2 cellular contexts compared by ENCODE assay signal in the genomic region with DNA sequence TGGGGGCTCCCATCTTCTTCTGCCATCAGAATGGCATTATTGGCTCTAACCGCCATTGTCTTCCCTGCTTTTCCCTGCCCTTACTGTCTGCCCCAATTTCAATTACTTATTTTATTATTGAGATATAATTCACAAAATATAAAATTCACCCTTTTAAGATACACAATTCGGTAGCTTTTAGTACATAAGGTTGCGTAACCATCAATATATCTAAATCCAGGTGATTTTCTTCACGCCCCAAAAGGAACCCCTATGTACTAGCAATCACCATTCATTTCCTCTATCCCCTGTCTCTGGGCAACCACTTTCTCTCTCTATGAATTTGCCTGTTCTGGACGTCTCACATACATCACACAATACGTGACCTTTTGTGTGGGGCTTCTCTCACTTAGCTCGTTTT.
A peak's percentile ranks its signal among the peaks of the same experiment; 100 is the strongest.
TF ChIP-seq lines count a peak whose summit lies in the region.

No MANE protein-coding gene starts in this region.

TF ChIP-seq in HepG2, 621 proteins besides CTCF, POLR2A, EP300 and RAD21:
- TF ChIP-seq RFXANK (CRISPR knock-in tag; IDR thresholded peaks at IDR 0.05) = no peak
- TF ChIP-seq ZBTB26 (CRISPR knock-in tag; IDR thresholded peaks at IDR 0.05; ENCODE audit: borderline replicate concordance) = no peak
- TF ChIP-seq CREM (IDR thresholded peaks at IDR 0.05) = no peak
- no peak for TF ChIP-seq CREM (CRISPR knock-in tag; IDR thresholded peaks at IDR 0.05)
- peak; percentile 44; the same call in 1 of the 2 replicates for TF ChIP-seq CEBPB (IDR thresholded peaks at IDR 0.05; ENCODE audit: borderline replicate concordance, low read depth, low read length)
TF ChIP-seq in HepG2: peak in this region for 1.

TF ChIP-seq in K562, 482 proteins besides CTCF, POLR2A, EP300 and RAD21:
- peak; percentile 71 for TF ChIP-seq CEBPB (tag; IDR thresholded peaks at IDR 0.05)
- no peak for TF ChIP-seq HMG20B (CRISPR knock-in tag; IDR thresholded peaks at IDR 0.05)
- no peak for TF ChIP-seq CEBPG (CRISPR knock-in tag; IDR thresholded peaks at IDR 0.05)
- peak; percentile 53 to 70; a peak in 3 of 4 replicates for TF ChIP-seq CEBPG (tag; conservative IDR thresholded peaks at IDR 0.05 in 1 of 2, IDR thresholded peaks at IDR 0.05 in 1 of 2)
